Comparison of ENCODE assay signal across 9 cellular contexts in the genomic region with DNA sequence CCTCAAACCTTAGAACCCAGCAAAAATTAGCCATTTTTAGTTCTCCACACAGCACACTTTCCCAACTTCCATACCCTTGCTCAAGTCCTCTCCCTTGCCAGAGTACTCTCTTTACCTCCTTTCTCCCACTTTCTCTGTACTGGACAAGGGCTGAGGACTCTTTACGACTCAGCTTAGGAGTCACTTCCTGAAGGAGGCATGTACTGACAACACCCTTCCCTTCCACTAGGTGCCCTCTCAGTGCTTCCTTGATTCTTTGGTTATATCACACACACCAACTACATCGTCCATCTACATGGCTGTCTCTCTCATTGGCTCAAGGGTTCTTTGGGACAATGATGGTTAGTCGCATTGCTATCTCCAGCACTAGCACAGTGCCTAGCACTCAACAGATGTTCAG. TPM values are rescaled to one million over a fixed set of nuclear protein-coding genes. Genes with fewer than 3 reads are reported as not detected.
DNase-seq lines count a peak whose midpoint lies in the region; ATAC-seq and TF ChIP-seq lines count a peak whose summit lies in the region.
"Had no signal": no experiment of that assay in that cellular context is flagged by ENCODE, and none has a peak within 500 bp of the region (broad histone marks: within the 10 kb centered on the region; RNA-seq: fewer than 3 reads in every experiment).

No MANE protein-coding gene starts in this region.

- DNase-seq in activated naive CD8-positive, alpha-beta T cell treated with anti-CD3 and anti-CD28 coated beads, Interleukin-2, amount 10 ng/mL, durations not matched to agents 7 days and 5 days = no peak
- no peak for DNase-seq in activated naive CD8-positive, alpha-beta T cell treated with anti-CD3 and anti-CD28 coated beads for 36 hours
- no peak for DNase-seq in left ventricle myocardium inferior
- DNase-seq in activated CD4-positive, CD25-positive, alpha-beta regulatory T cell (lab: John Stamatoyannopoulos, UW) = no peak
- DNase-seq in medulla oblongata (ENCODE audit: extremely low spot score) = no peak
- no peak for DNase-seq in stimulated activated CD4-positive, alpha-beta T cell treated with anti-CD3 and anti-CD28 coated beads, Interleukin-12 subunit alpha, Interleukin-12 subunit beta, amount 100 ng/mL, for 4 hours

- peaks cover 23% of the 10 kb centered on the region for H3K4me1 ChIP-seq in left ventricle myocardium inferior

- no peaks in the 10 kb centered on the region for H3K36me3 Mint-ChIP-seq in activated naive CD8-positive, alpha-beta T cell treated with anti-CD3 and anti-CD28 coated beads, Interleukin-2, amount 10 ng/mL, durations not matched to agents 7 days and 5 days
- no peaks in the 10 kb centered on the region for H3K36me3 Mint-ChIP-seq in activated naive CD8-positive, alpha-beta T cell treated with anti-CD3 and anti-CD28 coated beads for 36 hours

- no peaks in the 10 kb centered on the region for H3K9me3 Mint-ChIP-seq in activated naive CD8-positive, alpha-beta T cell treated with anti-CD3 and anti-CD28 coated beads, Interleukin-2, amount 10 ng/mL, durations not matched to agents 7 days and 5 days
- H3K9me3 Mint-ChIP-seq in activated naive CD8-positive, alpha-beta T cell treated with anti-CD3 and anti-CD28 coated beads for 36 hours = no peaks in the 10 kb centered on the region

- peaks cover 48% of the 10 kb centered on the region for H3K27me3 Mint-ChIP-seq in activated naive CD8-positive, alpha-beta T cell treated with anti-CD3 and anti-CD28 coated beads, Interleukin-2, amount 10 ng/mL, durations not matched to agents 7 days and 5 days
- peaks cover 23% of the 10 kb centered on the region for H3K27me3 Mint-ChIP-seq in activated naive CD8-positive, alpha-beta T cell treated with anti-CD3 and anti-CD28 coated beads for 36 hours

- no peaks in the 10 kb centered on the region for H3K27me3 ChIP-seq in left ventricle myocardium inferior (ENCODE audit: low read depth)

- H3K4me3 Mint-ChIP-seq in activated naive CD8-positive, alpha-beta T cell treated with anti-CD3 and anti-CD28 coated beads, Interleukin-2, amount 10 ng/mL, durations not matched to agents 7 days and 5 days = no peak overlapping the region
- H3K4me3 Mint-ChIP-seq in activated naive CD8-positive, alpha-beta T cell treated with anti-CD3 and anti-CD28 coated beads for 36 hours = no peak overlapping the region

- intact Hi-C loops in left ventricle myocardium inferior (cut with micrococcal nuclease) = no loop called here

- peak; percentile 43 for TF ChIP-seq CTCF in left ventricle myocardium inferior (IDR thresholded peaks at IDR 0.05; ENCODE audit: borderline replicate concordance)

- no peaks in the 10 kb centered on the region for H3K36me3 ChIP-seq in left ventricle myocardium inferior

- peak overlapping the region; percentile 61 for H3K27ac ChIP-seq in left ventricle myocardium inferior (replicated peaks)

- peaks cover 3% of the 10 kb centered on the region for H3K4me1 Mint-ChIP-seq in activated naive CD8-positive, alpha-beta T cell treated with anti-CD3 and anti-CD28 coated beads, Interleukin-2, amount 10 ng/mL, durations not matched to agents 7 days and 5 days
- no peaks in the 10 kb centered on the region for H3K4me1 Mint-ChIP-seq in activated naive CD8-positive, alpha-beta T cell treated with anti-CD3 and anti-CD28 coated beads for 36 hours

- H3K4me3 ChIP-seq in left ventricle myocardium inferior = no peak overlapping the region

- ATAC-seq in activated naive CD8-positive, alpha-beta T cell treated with anti-CD3 and anti-CD28 coated beads, Interleukin-2, amount 10 ng/mL, durations not matched to agents 7 days and 5 days (ENCODE audit: low read depth) = peak; percentile 67
- peak; percentile 77 for ATAC-seq in HG03139 (IDR thresholded peaks at IDR 0.05; ENCODE audit: unreplicated experiment)
- peak; percentile 96 for ATAC-seq in SK-N-SH treated with all-trans-retinoic acid at 6 μM for 48 hours

- no peaks in the 10 kb centered on the region for H3K9me3 ChIP-seq in left ventricle myocardium inferior (replicated peaks)

- POLR2A ChIA-PET in activated naive CD8-positive, alpha-beta T cell treated with anti-CD3 and anti-CD28 coated beads, Interleukin-2, amount 10 ng/mL, durations not matched to agents 7 days and 5 days (lab: Charles Lee) = no interaction called here

- H3K27ac Mint-ChIP-seq in activated naive CD8-positive, alpha-beta T cell treated with anti-CD3 and anti-CD28 coated beads, Interleukin-2, amount 10 ng/mL, durations not matched to agents 7 days and 5 days = no peak overlapping the region
- H3K27ac Mint-ChIP-seq in activated naive CD8-positive, alpha-beta T cell treated with anti-CD3 and anti-CD28 coated beads for 36 hours = no peak overlapping the region

TF ChIP-seq in SK-N-SH treated with all-trans-retinoic acid at 6 μM for 48 hours, 23 proteins besides CTCF, POLR2A, EP300 and RAD21 (continues in another document):
- TF ChIP-seq, protein P1, sequence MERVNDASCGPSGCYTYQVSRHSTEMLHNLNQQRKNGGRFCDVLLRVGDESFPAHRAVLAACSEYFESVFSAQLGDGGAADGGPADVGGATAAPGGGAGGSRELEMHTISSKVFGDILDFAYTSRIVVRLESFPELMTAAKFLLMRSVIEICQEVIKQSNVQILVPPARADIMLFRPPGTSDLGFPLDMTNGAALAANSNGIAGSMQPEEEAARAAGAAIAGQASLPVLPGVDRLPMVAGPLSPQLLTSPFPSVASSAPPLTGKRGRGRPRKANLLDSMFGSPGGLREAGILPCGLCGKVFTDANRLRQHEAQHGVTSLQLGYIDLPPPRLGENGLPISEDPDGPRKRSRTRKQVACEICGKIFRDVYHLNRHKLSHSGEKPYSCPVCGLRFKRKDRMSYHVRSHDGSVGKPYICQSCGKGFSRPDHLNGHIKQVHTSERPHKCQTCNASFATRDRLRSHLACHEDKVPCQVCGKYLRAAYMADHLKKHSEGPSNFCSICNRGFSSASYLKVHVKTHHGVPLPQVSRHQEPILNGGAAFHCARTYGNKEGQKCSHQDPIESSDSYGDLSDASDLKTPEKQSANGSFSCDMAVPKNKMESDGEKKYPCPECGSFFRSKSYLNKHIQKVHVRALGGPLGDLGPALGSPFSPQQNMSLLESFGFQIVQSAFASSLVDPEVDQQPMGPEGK (CRISPR knock-in tag; IDR thresholded peaks at IDR 0.05; ENCODE audit: borderline replicate concordance) = no peak
- TF ChIP-seq ISL1 (CRISPR knock-in tag; IDR thresholded peaks at IDR 0.05) (no peak), CSDC2 (CRISPR knock-in tag; IDR thresholded peaks at IDR 0.05) (no peak), PPARA (CRISPR knock-in tag; IDR thresholded peaks at IDR 0.05; ENCODE audit: borderline replicate concordance) (no peak), CSRNP3 (CRISPR knock-in tag; IDR thresholded peaks at IDR 0.05) (no peak), ZNF8 (CRISPR knock-in tag; IDR thresholded peaks at IDR 0.05) (no peak), ZFP3 (CRISPR knock-in tag; IDR thresholded peaks at IDR 0.05) (no peak), ESRRG (CRISPR knock-in tag; IDR thresholded peaks at IDR 0.05) (no peak), GLIS3 (CRISPR knock-in tag; IDR thresholded peaks at IDR 0.05) (no peak), ZC3H10 (CRISPR knock-in tag; IDR thresholded peaks at IDR 0.05) (no peak)
- TF ChIP-seq, protein P2, sequence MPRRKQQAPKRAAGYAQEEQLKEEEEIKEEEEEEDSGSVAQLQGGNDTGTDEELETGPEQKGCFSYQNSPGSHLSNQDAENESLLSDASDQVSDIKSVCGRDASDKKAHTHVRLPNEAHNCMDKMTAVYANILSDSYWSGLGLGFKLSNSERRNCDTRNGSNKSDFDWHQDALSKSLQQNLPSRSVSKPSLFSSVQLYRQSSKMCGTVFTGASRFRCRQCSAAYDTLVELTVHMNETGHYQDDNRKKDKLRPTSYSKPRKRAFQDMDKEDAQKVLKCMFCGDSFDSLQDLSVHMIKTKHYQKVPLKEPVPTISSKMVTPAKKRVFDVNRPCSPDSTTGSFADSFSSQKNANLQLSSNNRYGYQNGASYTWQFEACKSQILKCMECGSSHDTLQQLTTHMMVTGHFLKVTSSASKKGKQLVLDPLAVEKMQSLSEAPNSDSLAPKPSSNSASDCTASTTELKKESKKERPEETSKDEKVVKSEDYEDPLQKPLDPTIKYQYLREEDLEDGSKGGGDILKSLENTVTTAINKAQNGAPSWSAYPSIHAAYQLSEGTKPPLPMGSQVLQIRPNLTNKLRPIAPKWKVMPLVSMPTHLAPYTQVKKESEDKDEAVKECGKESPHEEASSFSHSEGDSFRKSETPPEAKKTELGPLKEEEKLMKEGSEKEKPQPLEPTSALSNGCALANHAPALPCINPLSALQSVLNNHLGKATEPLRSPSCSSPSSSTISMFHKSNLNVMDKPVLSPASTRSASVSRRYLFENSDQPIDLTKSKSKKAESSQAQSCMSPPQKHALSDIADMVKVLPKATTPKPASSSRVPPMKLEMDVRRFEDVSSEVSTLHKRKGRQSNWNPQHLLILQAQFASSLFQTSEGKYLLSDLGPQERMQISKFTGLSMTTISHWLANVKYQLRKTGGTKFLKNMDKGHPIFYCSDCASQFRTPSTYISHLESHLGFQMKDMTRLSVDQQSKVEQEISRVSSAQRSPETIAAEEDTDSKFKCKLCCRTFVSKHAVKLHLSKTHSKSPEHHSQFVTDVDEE (CRISPR knock-in tag; IDR thresholded peaks at IDR 0.05) = no peak

RNA-seq across cellular contexts. Expression of gene C18orf63, which starts 5.2 kb away (rescaled TPM):
- total RNA-seq in activated naive CD8-positive, alpha-beta T cell treated with anti-CD3 and anti-CD28 coated beads, Interleukin-2, amount 10 ng/mL, durations not matched to agents 7 days and 5 days = not detected
- total RNA-seq in activated naive CD8-positive, alpha-beta T cell treated with anti-CD3 and anti-CD28 coated beads for 36 hours = not detected
- not detected for total RNA-seq in left ventricle myocardium inferior
- total RNA-seq: dermis microvascular lymphatic vessel endothelial cell had no signal

RNA-seq across cellular contexts. Expression of gene CYB5A, which starts 18.6 kb away (rescaled TPM):
- total RNA-seq in activated naive CD8-positive, alpha-beta T cell treated with anti-CD3 and anti-CD28 coated beads, Interleukin-2, amount 10 ng/mL, durations not matched to agents 7 days and 5 days = 10 to 100 TPM; 30.9 to 31.0 TPM
- 10 to 100 TPM; 48.5 to 51.5 TPM for total RNA-seq in activated naive CD8-positive, alpha-beta T cell treated with anti-CD3 and anti-CD28 coated beads for 36 hours
- total RNA-seq in left ventricle myocardium inferior = 105 TPM
